17 cellular contexts compared by ENCODE assay signal in genomic region chr3:105401691-105402149, GRCh38. TPM values are rescaled to one million over a fixed set of nuclear protein-coding genes. Genes with fewer than 3 reads are reported as not detected.
DNase-seq lines count a peak whose midpoint lies in the region; ATAC-seq, FAIRE-seq and TF ChIP-seq lines count a peak whose summit lies in the region.
"Had no signal": no experiment of that assay in that cellular context is flagged by ENCODE, and none has a peak within 500 bp of the region (broad histone marks: within the 10 kb centered on the region; RNA-seq: fewer than 3 reads in every experiment).

No MANE protein-coding gene starts in this region.

- TF ChIP-seq CTCF in HFFc6 (IDR thresholded peaks at IDR 0.05) = no peak
- TF ChIP-seq CTCF in RWPE2 (IDR thresholded peaks at IDR 0.05; ENCODE audit: poor library complexity, severe bottlenecking) = no peak
- no peak for TF ChIP-seq CTCF in fibroblast of mammary gland (conservative IDR thresholded peaks at IDR 0.05; ENCODE audit: control insufficient read depth, insufficient read depth, low read depth, low read length)

- peak; percentile 38 for DNase-seq in HFFc6
- DNase-seq in RWPE2 (ENCODE audit: low spot score) = no peak
- peak; percentile 11 for DNase-seq in fibroblast of mammary gland (ENCODE audit: low read depth)
- peak; percentile 14 for DNase-seq in urothelium cell line (ENCODE audit: low spot score)
- no peak for DNase-seq in left colon
- no peak for DNase-seq in SHP77 (lab: John Stamatoyannopoulos, UW)
- DNase-seq in NCI-H526 treated with DMSO at 0.1 percent for 48 hours (lab: John Stamatoyannopoulos, UW) = no peak
- DNase-seq: activated CD4-positive, CD25-positive, alpha-beta regulatory T cell treated with anti-CD3 and anti-CD28 coated beads, Interleukin-2, amount 50 U/mL, for 72 hours; activated naive CD4-positive, alpha-beta T cell treated with Interleukin-2 at 50 U/mL for 16 hours; C1 segment of cervical spinal cord; DMS79 treated with DMSO at 0.1 percent for 48 hours; hypothalamus; naive thymus-derived CD4-positive, alpha-beta T cell; NCI-H1048; NCI-H774 had no signal

- H3K27me3 ChIP-seq in RWPE2 (ENCODE audit: insufficient read depth, poor library complexity, severe bottlenecking) = no peaks in the 10 kb centered on the region

- H3K27ac ChIP-seq in RWPE2 (ENCODE audit: poor library complexity, severe bottlenecking) = peak overlapping the region; percentile 98

- H3K4me3 Mint-ChIP-seq in HFFc6 = peak overlapping the region; percentile 45
- H3K4me3 Mint-ChIP-seq: brain; naive thymus-derived CD4-positive, alpha-beta T cell had no signal

- no peak overlapping the region for H3K4me3 ChIP-seq in RWPE2 (ENCODE audit: severe bottlenecking)
- no peak overlapping the region for H3K4me3 ChIP-seq in fibroblast of mammary gland (ENCODE audit: control insufficient read depth, low read depth, low read length)

- H3K4me1 Mint-ChIP-seq in HFFc6 (ENCODE audit: low read depth) = peaks cover 70% of the 10 kb centered on the region

- intact Hi-C loops in left colon (cut with DNase I, micrococcal nuclease) = no loop called here

- peaks cover 6% of the 10 kb centered on the region for H3K27me3 Mint-ChIP-seq in HFFc6 (ENCODE audit: insufficient read depth)
- H3K27me3 Mint-ChIP-seq: brain had no signal

- peak overlapping the region; percentile 79 for H3K27ac Mint-ChIP-seq in HFFc6
- H3K27ac Mint-ChIP-seq: brain; naive thymus-derived CD4-positive, alpha-beta T cell had no signal

- ATAC-seq in RWPE2 (ENCODE audit: low read depth) = peak; percentile 71
- ATAC-seq in left colon = no peak
- ATAC-seq: naive thymus-derived CD4-positive, alpha-beta T cell; Right ventricle myocardium inferior had no signal

- H3K4me1 ChIP-seq in RWPE2 (ENCODE audit: insufficient read depth, poor library complexity, severe bottlenecking) = peaks cover 56% of the 10 kb centered on the region

- peaks cover 11% of the 10 kb centered on the region for H3K36me3 ChIP-seq in RWPE2 (ENCODE audit: low read depth)

- H3K9me3 Mint-ChIP-seq in HFFc6 = peaks cover 17% of the 10 kb centered on the region; the same call in 1 of the 2 replicates

- no peaks in the 10 kb centered on the region for H3K9me3 ChIP-seq in RWPE2 (ENCODE audit: severe bottlenecking)

- no peak for FAIRE-seq in urothelium cell line (lab: Jason Lieb, UNC)

- peaks cover 35% of the 10 kb centered on the region for H3K36me3 Mint-ChIP-seq in HFFc6 (ENCODE audit: low read depth)

RNA-seq across cellular contexts. Expression of gene ALCAM, which starts 35.0 kb away (rescaled TPM):
- 100 to 1,000 TPM; 307 to 420 (median 361) TPM for total RNA-seq in HFFc6 (2021; fragmentation: NEBNext Ultra II Directional; extraction: Animal tissue kit (Norgen Biotek cat#: 25700))
- total RNA-seq in left colon = 10 to 100 TPM; 20.3 to 21.4 TPM

Comparison
In these comparisons a context has a peak if more than half of its experiments do, and no peak if none do; other contexts are left out.
1. DNase-seq: peak in HFFc6 (single experiment), fibroblast of mammary gland (single experiment) and urothelium cell line (single experiment); none in RWPE2 (single experiment), left colon (0 of 2), SHP77 (0 of 2) and NCI-H526 treated with DMSO at 0.1 percent for 48 hours (single experiment).
2. RNA of gene ALCAM, which starts 35.0 kb away (total RNA-seq): 307 to 420 TPM in HFFc6; 20.3 to 21.4 TPM in left colon; every median in the first group is over 10 times any median in the second.